In genomic region chr2:70087703-70088507, GRCh38 we compare ENCODE assay signal across 8 cellular contexts. TPM values are rescaled to one million over a fixed set of nuclear protein-coding genes. Genes with fewer than 3 reads are reported as not detected.
A peak's percentile ranks its signal among the peaks of the same experiment; 100 is the strongest.
DNase-seq lines count a peak whose midpoint lies in the region; ATAC-seq and TF ChIP-seq lines count a peak whose summit lies in the region.

No MANE protein-coding gene starts in this region.

- DNase-seq in Daoy (ENCODE audit: low read depth): peak; percentile 56
- peak; percentile 43 for DNase-seq in HuH-7.5 (ENCODE audit: low spot score)
- DNase-seq in activated CD4-positive, alpha-beta T cell treated with anti-CD3 and anti-CD28 coated beads for 24 hours (ENCODE audit: low read depth in 2 of 2): peak; percentile 34 to 37
- DNase-seq in dermis blood vessel endothelial cell: peak; percentile 66
- DNase-seq in lung (ENCODE audit: low spot score): peak; percentile 58
- peak; percentile 27 to 36 for DNase-seq in stimulated activated CD8-positive, alpha-beta memory T cell treated with anti-CD3 and anti-CD28 coated beads, Interleukin-2, amount 100 ng/mL, for 48 hours (ENCODE audit: low read depth in 2 of 2)

- H3K27ac ChIP-seq in lung (ENCODE audit: low read depth in 1 of 2, low read length in 1 of 2): peak overlapping the region; percentile 99 to 100

- H3K36me3 ChIP-seq in lung (ENCODE audit: control insufficient read depth in 2 of 2, insufficient read depth in 2 of 2, low read length in 2 of 2): peaks cover 0 to 10% of the 10 kb centered on the region in 2 donors

- H3K4me3 ChIP-seq in lung: peak overlapping the region; percentile 98

- H3K27me3 ChIP-seq in lung (ENCODE audit: control insufficient read depth, insufficient read depth): no peaks in the 10 kb centered on the region

- no peaks in the 10 kb centered on the region for H3K9me3 ChIP-seq in lung (ENCODE audit: control insufficient read depth in 2 of 2, insufficient read depth in 1 of 2, low read length in 1 of 2)

- ATAC-seq in lung (ENCODE audit: insufficient read depth, low FRiP score) (no peak), GM18858 (IDR thresholded peaks at IDR 0.05; ENCODE audit: unreplicated experiment) (no peak), GM18870 (IDR thresholded peaks at IDR 0.05; ENCODE audit: unreplicated experiment) (no peak)

- TF ChIP-seq CTCF in lung (IDR thresholded peaks at IDR 0.05; ENCODE audit: control extremely low read depth, extremely low read depth): no peak

- H3K4me1 ChIP-seq in lung (ENCODE audit: control insufficient read depth in 2 of 2, insufficient read depth in 2 of 2, low read length in 2 of 2): peaks cover 5 to 17% of the 10 kb centered on the region in 2 donors

- 1% methylated on average over 50 to 54 of the region's 54 CpGs for WGBS in lung, 2 donors

RNA-seq across cellular contexts. Expression of gene PCBP1, which starts 0.6 kb away (rescaled TPM):
- 20.2 and 22.1 TPM in 2 replicates for total RNA-seq in Daoy (2014; rRNA removed; shearing (Covaris generic))
- total RNA-seq in dermis blood vessel endothelial cell (37.9 and 109 TPM in 2 replicates), lung (100 to 1,000 TPM; 134 to 326 TPM)
- polyA plus RNA-seq in lung: 100 to 1,000 TPM; 268 to 453 TPM
